In the genomic region with DNA sequence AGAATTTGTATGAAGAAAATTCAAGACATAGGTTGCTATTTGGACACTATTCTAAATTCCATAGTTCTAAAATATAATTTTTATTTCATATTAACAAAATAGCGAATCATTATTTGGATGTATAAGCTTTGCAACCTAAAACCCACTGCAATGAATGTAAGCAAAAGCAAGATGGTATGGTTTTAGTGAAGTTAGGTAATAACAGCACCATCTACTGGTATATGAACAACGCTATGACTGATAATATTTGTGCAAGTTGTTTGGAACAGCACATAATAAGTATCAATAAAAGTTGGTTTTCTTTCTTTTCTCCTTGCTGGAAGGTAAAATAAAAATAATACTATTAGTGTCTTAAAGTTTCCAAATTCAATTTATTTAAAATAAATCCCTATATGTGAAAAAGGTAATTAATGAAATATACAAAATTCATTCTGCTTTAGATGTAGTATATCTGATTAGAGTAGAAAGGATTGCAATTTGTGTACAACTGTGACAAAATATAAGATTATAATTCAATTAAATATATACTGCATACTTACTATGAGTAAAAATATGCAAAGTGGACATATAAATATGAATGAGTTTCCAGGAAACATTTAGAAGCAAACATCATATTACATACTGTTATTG, we compare ENCODE assay signal across 8 cellular contexts.
DNase-seq lines count a peak whose midpoint lies in the region; FAIRE-seq and TF ChIP-seq lines count a peak whose summit lies in the region.

No MANE protein-coding gene starts in this region.

- H3K27ac ChIP-seq in HEK293 (ENCODE audit: extremely low read depth, low read depth, low read length), result no peak overlapping the region

- no peaks in the 10 kb centered on the region for H3K36me3 ChIP-seq in HEK293 (ENCODE audit: control insufficient read depth in 2 of 2, insufficient read depth in 1 of 2, low read length in 2 of 2)
- H3K36me3 ChIP-seq in bronchial epithelial cell (ENCODE audit: control insufficient read depth, insufficient read depth, low read length), result no peaks in the 10 kb centered on the region

- peak; percentile 50 for TF ChIP-seq CTCF in GM10266 (IDR thresholded peaks at IDR 0.05; ENCODE audit: control insufficient read depth, insufficient read depth, low read depth, missing control alignments)
- no peak for TF ChIP-seq CTCF in HEK293 (tag by site-specific recombination; IDR thresholded peaks at IDR 0.05)
- TF ChIP-seq CTCF in bronchial epithelial cell (IDR thresholded peaks at IDR 0.05; ENCODE audit: insufficient read depth, low read length, severe bottlenecking), result peak; percentile 44

- no peak for FAIRE-seq in bronchial epithelial cell (lab: Jason Lieb, UNC)

- H3K4me1 ChIP-seq in HEK293 (ENCODE audit: control insufficient read depth, insufficient read depth, low read length), result no peaks in the 10 kb centered on the region

- no peaks in the 10 kb centered on the region for H3K27me3 ChIP-seq in bronchial epithelial cell (ENCODE audit: control insufficient read depth, insufficient read depth, low read length)

- H3K4me3 ChIP-seq in HEK293 (ENCODE audit: low read depth, low read length) (no peak overlapping the region), bronchial epithelial cell (ENCODE audit: low read depth, low read length) (no peak overlapping the region)

- CTCF ChIA-PET in HEK293 (lab: Yijun Ruan, JAX), result interaction anchor here (0.6 to 1.0 kb wide), 8 partner anchors 14 to 535 kb away, joined by 3 to 4 read pairs (median 3); no protein-coding TSS in a partner anchor

- DNase-seq in GM10266 (ENCODE audit: extremely low spot score) (peak; percentile 5), NCI-H226 (peak; percentile 18), bronchial epithelial cell (ENCODE audit: low read depth) (peak; percentile 65), myocyte (ENCODE audit: low read depth) (peak; percentile 17), 8988T (no peak), AG08396 (ENCODE audit: low spot score) (no peak), HPDE6-E6E7 (ENCODE audit: extremely low spot score) (no peak)

- H3K9me3 ChIP-seq in HEK293 (ENCODE audit: control insufficient read depth, insufficient read depth, low read depth, low read length), result no peaks in the 10 kb centered on the region

- POLR2A ChIA-PET in HEK293 (lab: Yijun Ruan, JAX), result no interaction called here

TF ChIP-seq in HEK293, 187 proteins besides CTCF, POLR2A, EP300 and RAD21:
- TF ChIP-seq ZNF677 (tag by site-specific recombination; IDR thresholded peaks at IDR 0.05) (no peak), ZNF654 (tag by site-specific recombination; IDR thresholded peaks at IDR 0.05; ENCODE audit: low read depth) (peak; percentile 73)

Comparison
In these comparisons a context has a peak if more than half of its experiments do, and no peak if none do; other contexts are left out.
1. DNase-seq: peak in GM10266 (single experiment), NCI-H226 (single experiment), bronchial epithelial cell (single experiment) and myocyte (single experiment); none in 8988T (single experiment), AG08396 (single experiment) and HPDE6-E6E7 (single experiment).